10 cellular contexts compared by ENCODE assay signal in genomic region chr5:133735346-133735745, GRCh38.
DNase-seq lines count a peak whose midpoint lies in the region; TF ChIP-seq lines count a peak whose summit lies in the region.
"Had no signal": no experiment of that assay in that cellular context is flagged by ENCODE, and none has a peak within 500 bp of the region (broad histone marks: within the 10 kb centered on the region; RNA-seq: fewer than 3 reads in every experiment).

No MANE protein-coding gene starts in this region.

- H3K79me2 ChIP-seq in GM23248 (ENCODE audit: insufficient read depth) (no peaks in the 10 kb centered on the region), fibroblast of lung (ENCODE audit: control insufficient read depth, insufficient read depth, low read length) (no peaks in the 10 kb centered on the region)

- H3K9me2 ChIP-seq in GM23248 (ENCODE audit: insufficient read depth): no peaks in the 10 kb centered on the region

- no peaks in the 10 kb centered on the region for H3F3A ChIP-seq in GM23248 (ENCODE audit: insufficient read depth)

- no peak for TF ChIP-seq CTCF in fibroblast of lung (conservative IDR thresholded peaks at IDR 0.05 in 1 of 2, IDR thresholded peaks at IDR 0.05 in 1 of 2; ENCODE audit: low read depth in 1 of 2, low read length in 2 of 2)
- no peak for TF ChIP-seq CTCF in thyroid gland (IDR thresholded peaks at IDR 0.05)

- H3K9me3 ChIP-seq in GM23248 (ENCODE audit: low read depth) (no peaks in the 10 kb centered on the region), fibroblast of lung (ENCODE audit: control insufficient read depth, insufficient read depth, low read depth, low read length) (no peaks in the 10 kb centered on the region), thyroid gland (no peaks in the 10 kb centered on the region)

- H3K4me2 ChIP-seq in GM23248 (ENCODE audit: unreplicated experiment) (no peak overlapping the region), fibroblast of lung (ENCODE audit: extremely low read depth, insufficient read depth, low read length) (peak overlapping the region; percentile 25)

- H3K27ac ChIP-seq in GM23248: no peak overlapping the region
- H3K27ac ChIP-seq in fibroblast of lung (ENCODE audit: insufficient read depth, low read length): no peak overlapping the region
- no peak overlapping the region for H3K27ac ChIP-seq in thyroid gland

- H2AFZ ChIP-seq in GM23248 (no peak overlapping the region), fibroblast of lung (ENCODE audit: low read length) (no peak overlapping the region)

- H3K4me1 ChIP-seq in GM23248 (ENCODE audit: insufficient read depth) (peaks cover 6% of the 10 kb centered on the region; the same call in 1 of the 2 replicates), fibroblast of lung (ENCODE audit: control insufficient read depth, extremely low read depth, insufficient read depth, low read length) (no peaks in the 10 kb centered on the region), thyroid gland (peaks cover 5 to 19% of the 10 kb centered on the region in 2 donors)

- in situ Hi-C loops in GM23248 (cut with MboI): no loop called here

- TF ChIP-seq POLR2A in thyroid gland (IDR thresholded peaks at IDR 0.05): no peak

- H3K36me3 ChIP-seq in GM23248 (ENCODE audit: low read depth) (no peaks in the 10 kb centered on the region), fibroblast of lung (ENCODE audit: control insufficient read depth, insufficient read depth, low read length) (no peaks in the 10 kb centered on the region), thyroid gland (no peaks in the 10 kb centered on the region)

- 24 to 26% methylated on average over 9 of the region's 9 CpGs for WGBS in GM23248 (ENCODE audit: low coverage in 1 of 2, low lambda C conversion rate in 2 of 2, missing lambda C conversion rate in 2 of 2), 2 experiments
- WGBS in thyroid gland, 2 donors: 63 to 65% methylated on average over 9 of the region's 9 CpGs

- intact Hi-C loops in thyroid gland (cut with DNase I): no loop called here

- H3K9ac ChIP-seq in GM23248: no peak overlapping the region
- H3K9ac ChIP-seq in fibroblast of lung (ENCODE audit: insufficient read depth, low read length): no peak overlapping the region

- H3K27me3 ChIP-seq in GM23248 (replicated peaks; ENCODE audit: insufficient read depth) (peaks cover 3% of the 10 kb centered on the region; the same call in 1 of the 2 replicates), fibroblast of lung (ENCODE audit: control insufficient read depth, insufficient read depth, low read length) (no peaks in the 10 kb centered on the region), thyroid gland (no peaks in the 10 kb centered on the region)

- H3K4me3 ChIP-seq in GM23248 (no peak overlapping the region), fibroblast of lung (replicated peaks in 1 of 4; ENCODE audit: control extremely low read depth in 1 of 4, insufficient read depth in 1 of 4, low read depth in 3 of 4, low read length in 4 of 4) (no peak overlapping the region), thyroid gland (replicated peaks in 1 of 3) (no peak overlapping the region)

- H4K20me1 ChIP-seq in GM23248 (ENCODE audit: insufficient read depth) (no peaks in the 10 kb centered on the region), fibroblast of lung (ENCODE audit: control insufficient read depth, extremely low read depth, insufficient read depth, low read length) (no peaks in the 10 kb centered on the region)

- DNase-seq in GM23248: peak; percentile 19
- peak; percentile 85 for DNase-seq in RPMI7951 (ENCODE audit: low read depth)
- DNase-seq in fibroblast of lung (ENCODE audit: low read depth in 2 of 2): peak; percentile 23 to 69
- DNase-seq in renal cortical epithelial cell (ENCODE audit: low read depth): peak; percentile 41
- no peak for DNase-seq in activated T-cell treated with anti-CD3 and anti-CD28 coated beads, Interleukin-2, amount 50 U/mL, for 1 hour
- no peak for DNase-seq in NCI-H510A (lab: John Stamatoyannopoulos, UW)
- no peak for DNase-seq in thyroid gland
- DNase-seq: activated CD4-positive, alpha-beta T cell treated with anti-CD3 and anti-CD28 coated beads, Interleukin-2, amount 50 U/mL, for 1 hour; CD8-positive, alpha-beta T cell; NCI-H2107 had no signal

Comparison
In these comparisons a context has a peak if more than half of its experiments do, and no peak if none do; other contexts are left out.
1. DNase-seq: peak in GM23248 (single experiment), RPMI7951 (single experiment), fibroblast of lung (2 of 2) and renal cortical epithelial cell (single experiment); none in activated T-cell treated with anti-CD3 and anti-CD28 coated beads, Interleukin-2, amount 50 U/mL, for 1 hour (single experiment), NCI-H510A (single experiment) and thyroid gland (0 of 2).